1 cellular context compared by ENCODE assay signal in genomic region chr10:47322300-47323061, GRCh38.
TF ChIP-seq lines count a peak whose summit lies in the region.

Gene GDF2 (plus strand): TSS chr10:47322454. CDS start chr10:47322669, 215 bp downstream.

TF ChIP-seq in SK-N-SH, 30 proteins besides CTCF, POLR2A, EP300 and RAD21 (continued from another document):
- TF ChIP-seq, protein P1, sequence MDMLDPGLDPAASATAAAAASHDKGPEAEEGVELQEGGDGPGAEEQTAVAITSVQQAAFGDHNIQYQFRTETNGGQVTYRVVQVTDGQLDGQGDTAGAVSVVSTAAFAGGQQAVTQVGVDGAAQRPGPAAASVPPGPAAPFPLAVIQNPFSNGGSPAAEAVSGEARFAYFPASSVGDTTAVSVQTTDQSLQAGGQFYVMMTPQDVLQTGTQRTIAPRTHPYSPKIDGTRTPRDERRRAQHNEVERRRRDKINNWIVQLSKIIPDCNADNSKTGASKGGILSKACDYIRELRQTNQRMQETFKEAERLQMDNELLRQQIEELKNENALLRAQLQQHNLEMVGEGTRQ (IDR thresholded peaks at IDR 0.05; ENCODE audit: borderline replicate concordance, low read depth, low read length): no peak
- TF ChIP-seq ELF1 (IDR thresholded peaks at IDR 0.05) (no peak), USF1 (IDR thresholded peaks at IDR 0.05; ENCODE audit: borderline replicate concordance, low read depth) (no peak), FOXJ3 (CRISPR knock-in tag; IDR thresholded peaks at IDR 0.05) (no peak), POLR2AphosphoS5 (IDR thresholded peaks at IDR 0.05; ENCODE audit: low read depth, low read length) (no peak), NRF1 (IDR thresholded peaks at IDR 0.05; ENCODE audit: low read depth, low read length) (no peak)
- TF ChIP-seq, protein P2, sequence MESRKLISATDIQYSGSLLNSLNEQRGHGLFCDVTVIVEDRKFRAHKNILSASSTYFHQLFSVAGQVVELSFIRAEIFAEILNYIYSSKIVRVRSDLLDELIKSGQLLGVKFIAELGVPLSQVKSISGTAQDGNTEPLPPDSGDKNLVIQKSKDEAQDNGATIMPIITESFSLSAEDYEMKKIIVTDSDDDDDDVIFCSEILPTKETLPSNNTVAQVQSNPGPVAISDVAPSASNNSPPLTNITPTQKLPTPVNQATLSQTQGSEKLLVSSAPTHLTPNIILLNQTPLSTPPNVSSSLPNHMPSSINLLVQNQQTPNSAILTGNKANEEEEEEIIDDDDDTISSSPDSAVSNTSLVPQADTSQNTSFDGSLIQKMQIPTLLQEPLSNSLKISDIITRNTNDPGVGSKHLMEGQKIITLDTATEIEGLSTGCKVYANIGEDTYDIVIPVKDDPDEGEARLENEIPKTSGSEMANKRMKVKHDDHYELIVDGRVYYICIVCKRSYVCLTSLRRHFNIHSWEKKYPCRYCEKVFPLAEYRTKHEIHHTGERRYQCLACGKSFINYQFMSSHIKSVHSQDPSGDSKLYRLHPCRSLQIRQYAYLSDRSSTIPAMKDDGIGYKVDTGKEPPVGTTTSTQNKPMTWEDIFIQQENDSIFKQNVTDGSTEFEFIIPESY (IDR thresholded peaks at IDR 0.05; ENCODE audit: borderline replicate concordance, low read depth): no peak
TF ChIP-seq in SK-N-SH: peak in this region for 0.
